ENCODE assay signal across 9 cellular contexts in genomic region chr7:155166673-155167370, GRCh38.
DNase-seq lines count a peak whose midpoint lies in the region; ATAC-seq lines count a peak whose summit lies in the region.
"Had no signal": no experiment of that assay in that cellular context is flagged by ENCODE, and none has a peak within 500 bp of the region (broad histone marks: within the 10 kb centered on the region; RNA-seq: fewer than 3 reads in every experiment).

No MANE protein-coding gene starts in this region.

- no peak for DNase-seq in activated naive CD8-positive, alpha-beta T cell treated with anti-CD3 and anti-CD28 coated beads, Interleukin-2, amount 50 U/mL, for 24 hours
- DNase-seq in activated naive CD8-positive, alpha-beta T cell treated with anti-CD3 and anti-CD28 coated beads for 36 hours: no peak
- peak; percentile 21 for DNase-seq in OCI-M1 (lab: John Stamatoyannopoulos, UW)
- peak; percentile 92 for DNase-seq in fibroblast of gingiva (ENCODE audit: low read depth)
- DNase-seq in ureter (ENCODE audit: low spot score): peak; percentile 80
- DNase-seq in pons (ENCODE audit: low spot score): no peak
- no peak for DNase-seq in NCI-H2029 treated with DMSO at 0.1 percent for 48 hours (lab: John Stamatoyannopoulos, UW)
- no peak for DNase-seq in naive thymus-derived CD8-positive, alpha-beta T cell
- DNase-seq: substantia nigra had no signal

- POLR2A ChIA-PET in naive thymus-derived CD8-positive, alpha-beta T cell (lab: Charles Lee): no interaction called here

- H3K36me3 Mint-ChIP-seq in activated naive CD8-positive, alpha-beta T cell treated with anti-CD3 and anti-CD28 coated beads, Interleukin-2, amount 50 U/mL, for 24 hours (ENCODE audit: low read depth): no peaks in the 10 kb centered on the region
- no peaks in the 10 kb centered on the region for H3K36me3 Mint-ChIP-seq in activated naive CD8-positive, alpha-beta T cell treated with anti-CD3 and anti-CD28 coated beads for 36 hours
- H3K36me3 Mint-ChIP-seq in naive thymus-derived CD8-positive, alpha-beta T cell: no peaks in the 10 kb centered on the region

- H3K27me3 Mint-ChIP-seq in activated naive CD8-positive, alpha-beta T cell treated with anti-CD3 and anti-CD28 coated beads, Interleukin-2, amount 50 U/mL, for 24 hours: peaks cover 5% of the 10 kb centered on the region
- H3K27me3 Mint-ChIP-seq in activated naive CD8-positive, alpha-beta T cell treated with anti-CD3 and anti-CD28 coated beads for 36 hours: peaks cover 30% of the 10 kb centered on the region
- peaks cover 6 to 20% (median 8%) of the 10 kb centered on the region in 5 donors for H3K27me3 Mint-ChIP-seq in naive thymus-derived CD8-positive, alpha-beta T cell

- ATAC-seq in activated naive CD8-positive, alpha-beta T cell treated with anti-CD3 and anti-CD28 coated beads, Interleukin-2, amount 50 U/mL, for 24 hours: peak; percentile 85
- ATAC-seq in naive thymus-derived CD8-positive, alpha-beta T cell: no peak

- H3K27ac Mint-ChIP-seq in activated naive CD8-positive, alpha-beta T cell treated with anti-CD3 and anti-CD28 coated beads, Interleukin-2, amount 50 U/mL, for 24 hours: no peak overlapping the region
- H3K27ac Mint-ChIP-seq in activated naive CD8-positive, alpha-beta T cell treated with anti-CD3 and anti-CD28 coated beads for 36 hours: no peak overlapping the region
- no peak overlapping the region for H3K27ac Mint-ChIP-seq in naive thymus-derived CD8-positive, alpha-beta T cell

- H3K4me3 Mint-ChIP-seq in activated naive CD8-positive, alpha-beta T cell treated with anti-CD3 and anti-CD28 coated beads, Interleukin-2, amount 50 U/mL, for 24 hours: no peak overlapping the region
- H3K4me3 Mint-ChIP-seq in activated naive CD8-positive, alpha-beta T cell treated with anti-CD3 and anti-CD28 coated beads for 36 hours: no peak overlapping the region
- no peak overlapping the region for H3K4me3 Mint-ChIP-seq in naive thymus-derived CD8-positive, alpha-beta T cell

- H3K4me1 Mint-ChIP-seq in activated naive CD8-positive, alpha-beta T cell treated with anti-CD3 and anti-CD28 coated beads, Interleukin-2, amount 50 U/mL, for 24 hours: no peaks in the 10 kb centered on the region
- H3K4me1 Mint-ChIP-seq in activated naive CD8-positive, alpha-beta T cell treated with anti-CD3 and anti-CD28 coated beads for 36 hours: no peaks in the 10 kb centered on the region
- no peaks in the 10 kb centered on the region for H3K4me1 Mint-ChIP-seq in naive thymus-derived CD8-positive, alpha-beta T cell

- H3K9me3 Mint-ChIP-seq in activated naive CD8-positive, alpha-beta T cell treated with anti-CD3 and anti-CD28 coated beads, Interleukin-2, amount 50 U/mL, for 24 hours: no peaks in the 10 kb centered on the region
- H3K9me3 Mint-ChIP-seq in activated naive CD8-positive, alpha-beta T cell treated with anti-CD3 and anti-CD28 coated beads for 36 hours: no peaks in the 10 kb centered on the region
- H3K9me3 Mint-ChIP-seq in naive thymus-derived CD8-positive, alpha-beta T cell: no peaks in the 10 kb centered on the region

Comparison
In these comparisons a context has a peak if more than half of its experiments do, and no peak if none do; other contexts are left out.
1. DNase-seq: peak in OCI-M1 (single experiment), fibroblast of gingiva (single experiment) and ureter (single experiment); none in activated naive CD8-positive, alpha-beta T cell treated with anti-CD3 and anti-CD28 coated beads, Interleukin-2, amount 50 U/mL, for 24 hours (single experiment), activated naive CD8-positive, alpha-beta T cell treated with anti-CD3 and anti-CD28 coated beads for 36 hours (single experiment), pons (single experiment), NCI-H2029 treated with DMSO at 0.1 percent for 48 hours (single experiment) and naive thymus-derived CD8-positive, alpha-beta T cell (0 of 10).